In the genomic region with DNA sequence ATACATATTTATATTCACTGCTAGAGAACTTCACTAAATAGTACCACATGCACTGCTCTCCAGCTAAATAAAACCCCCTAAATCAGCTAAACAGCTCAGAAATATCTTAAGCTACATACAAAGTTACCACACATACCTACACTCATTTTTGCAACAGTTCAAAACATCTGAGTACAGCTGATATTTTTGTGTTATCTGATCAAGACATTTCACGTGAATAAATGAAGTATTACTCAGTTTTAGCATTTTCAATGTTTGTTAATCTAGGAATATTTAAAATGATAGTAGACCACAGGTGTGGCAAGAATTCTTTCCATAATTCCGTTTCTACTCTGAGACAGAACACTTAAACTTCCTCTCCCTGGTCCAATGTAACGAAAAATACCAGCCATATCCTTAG, we compare ENCODE assay signal across 21 cellular contexts. TPM values are rescaled to one million over a fixed set of nuclear protein-coding genes. Genes with fewer than 3 reads are reported as not detected.
DNase-seq lines count a peak whose midpoint lies in the region; ATAC-seq, FAIRE-seq and TF ChIP-seq lines count a peak whose summit lies in the region.
"Had no signal": no experiment of that assay in that cellular context is flagged by ENCODE, and none has a peak within 500 bp of the region (broad histone marks: within the 10 kb centered on the region; RNA-seq: fewer than 3 reads in every experiment).

No MANE protein-coding gene starts in this region.

- TF ChIP-seq EP300 in K562 (IDR thresholded peaks at IDR 0.05; ENCODE audit: low read length): no peak

- 22% methylated on average over 3 of the region's 3 CpGs for WGBS in K562 (ENCODE audit: insufficient coverage, low coverage, missing lambda C conversion rate)

- peak; percentile 10 for DNase-seq in OCI-M1 (lab: John Stamatoyannopoulos, UW)
- no peak for DNase-seq in K562 (ENCODE audit: extremely low read depth in 1 of 4, low spot score in 3 of 4)
- DNase-seq in osteoblast (ENCODE audit: insufficient read length, low spot score, missing footprints): peak; percentile 74
- DNase-seq in activated CD4-positive, alpha-beta T cell treated with anti-CD3 and anti-CD28 coated beads for 1 hour: no peak
- DNase-seq in NCI-H2029 treated with DMSO at 0.1 percent for 48 hours (lab: John Stamatoyannopoulos, UW): no peak
- DNase-seq: 8988T; ACHN; AML-193; C1 segment of cervical spinal cord; Calu3; CD4-positive, alpha-beta memory T cell; COR-L47; DMS53; DMS79 treated with DMSO at 0.1 percent for 48 hours; GF-D8; H9 had no signal

- 0 out of 5 replicates have a peak, but pooled peaks cover 0 to 4% of the 10 kb centered on the region in 2 experiments for H3K4me1 ChIP-seq in K562 (replicated peaks in 1 of 2; ENCODE audit: control insufficient read depth in 2 of 2, insufficient read depth in 2 of 2, low read length in 2 of 2)
- H3K4me1 ChIP-seq in osteoblast (ENCODE audit: insufficient read depth, low read length): peaks cover 6% of the 10 kb centered on the region
- H3K4me1 ChIP-seq: A549 had no signal

- CTCF ChIA-PET in K562 (lab: Yijun Ruan, JAX; ENCODE audit: low intra/inter-chr PET ratio): interaction anchor here (0.6 kb wide), 1 partner anchor 11 kb away, joined by 3 read pairs; no protein-coding TSS in a partner anchor

- H3K9ac ChIP-seq in K562 (ENCODE audit: insufficient read depth in 1 of 2, low read depth in 2 of 2, low read length in 2 of 2): no peak overlapping the region

- TF ChIP-seq CTCF in K562 (IDR thresholded peaks at IDR 0.05 in 2 of 3, conservative IDR thresholded peaks at IDR 0.05 in 1 of 3; ENCODE audit: insufficient read depth in 2 of 3, low read depth in 1 of 3, low read length in 3 of 3) (no peak), osteoblast (IDR thresholded peaks at IDR 0.05; ENCODE audit: extremely low read depth, low read depth, low read length) (no peak)

- in situ Hi-C loops in K562 (cut with MboI): no loop called here

- H3K27me3 ChIP-seq in K562 (ENCODE audit: control insufficient read depth in 2 of 2, insufficient read depth in 2 of 2, low read length in 2 of 2): no peaks in the 10 kb centered on the region
- no peaks in the 10 kb centered on the region for H3K27me3 ChIP-seq in osteoblast (ENCODE audit: insufficient read depth, low read length)

- ATAC-seq in K562: no peak
- no peak for ATAC-seq in GM19455 (IDR thresholded peaks at IDR 0.05; ENCODE audit: unreplicated experiment)
- ATAC-seq: A549, GM23338, HCT116 had no signal

- BruUV-seq in K562 (replicated peaks; lab: Mats Ljungman, UMichigan): no TSS peak

- H2AFZ ChIP-seq in K562 (ENCODE audit: low read depth, low read length): no peak overlapping the region
- no peak overlapping the region for H2AFZ ChIP-seq in osteoblast (ENCODE audit: low read length)
- H2AFZ ChIP-seq: GM23338 had no signal

- no peak for TF ChIP-seq POLR2A in K562 (conservative IDR thresholded peaks at IDR 0.05)

- H3K4me3 ChIP-seq in K562: no peak overlapping the region
- no peak overlapping the region for H3K4me3 ChIP-seq in osteoblast (ENCODE audit: insufficient read depth, low read length)
- H3K4me3 ChIP-seq: A549, GM23338 had no signal

- peaks cover 33% of the 10 kb centered on the region for H3K79me2 ChIP-seq in K562 (ENCODE audit: control insufficient read depth, insufficient read depth, low read length)
- peaks cover 55% of the 10 kb centered on the region for H3K79me2 ChIP-seq in osteoblast (ENCODE audit: insufficient read depth, low read length)

- FAIRE-seq in K562 (lab: Jason Lieb, UNC): peak; percentile 35
- FAIRE-seq: A549, GM12891 had no signal

- H4K20me1 ChIP-seq in K562 (replicated peaks; ENCODE audit: control insufficient read depth, insufficient read depth, low read length) (no peaks in the 10 kb centered on the region), osteoblast (ENCODE audit: insufficient read depth, low read length) (peaks cover 7% of the 10 kb centered on the region)

- no peak overlapping the region for H3K4me2 ChIP-seq in K562 (ENCODE audit: insufficient read depth, low read length)
- no peak overlapping the region for H3K4me2 ChIP-seq in osteoblast (ENCODE audit: insufficient read depth, low read length)
- H3K4me2 ChIP-seq: A549, GM23338 had no signal

- POLR2A ChIA-PET in K562 (lab: Yijun Ruan, JAX): interaction anchor here (1.0 to 3.0 kb wide), 4 partner anchors 11 to 71 kb away, joined by 3 to 10 read pairs (median 5); a partner anchor contains a TSS

- no peaks in the 10 kb centered on the region for H3K9me3 ChIP-seq in K562 (replicated peaks; ENCODE audit: control insufficient read depth, insufficient read depth, low read depth, low read length)
- no peaks in the 10 kb centered on the region for H3K9me3 ChIP-seq in osteoblast (ENCODE audit: low read depth, low read length)

- no peaks in the 10 kb centered on the region for H3K9me1 ChIP-seq in K562 (ENCODE audit: control insufficient read depth, insufficient read depth, low read length)

- H3K36me3 ChIP-seq in K562 (ENCODE audit: control insufficient read depth, insufficient read depth, low read length) (no peaks in the 10 kb centered on the region), osteoblast (ENCODE audit: insufficient read depth, low read length) (peaks cover 3% of the 10 kb centered on the region)

- intact Hi-C loops in K562 (cut with micrococcal nuclease): no loop called here

- TF ChIP-seq RAD21 in K562 (CRISPR knock-in tag; conservative IDR thresholded peaks at IDR 0.05 in 1 of 2, IDR thresholded peaks at IDR 0.05 in 1 of 2): no peak

- no peak overlapping the region for H3K27ac ChIP-seq in K562 (ENCODE audit: extremely low read depth, low read depth, low read length)
- H3K27ac ChIP-seq in osteoblast (ENCODE audit: low read depth, low read length): no peak overlapping the region
- H3K27ac ChIP-seq: A549 had no signal

TF ChIP-seq in K562, 482 proteins besides CTCF, POLR2A, EP300 and RAD21:
- TF ChIP-seq CBFA2T3 (IDR thresholded peaks at IDR 0.05): peak; percentile 31; the same call in 1 of the 2 replicates
- TF ChIP-seq PRMT5 (CRISPR knock-in tag; IDR thresholded peaks at IDR 0.05): no peak

RNA-seq across cellular contexts. Expression of a gene that starts 20.8 kb away (rescaled TPM):
- 14.6 and 66.4 TPM in 2 replicates for total RNA-seq in K562 (2011; cell fraction: chromatin; rRNA removed; ENCODE audit: low replicate concordance)
- 12.8 and 17.0 TPM in 2 replicates for total RNA-seq in K562 (2011; cell fraction: nucleolus; rRNA removed)
- total RNA-seq in K562 (2011; cell fraction: nucleoplasm; rRNA removed): 17.1 and 20.8 TPM in 2 replicates
- total RNA-seq in K562 (2014; rRNA removed) (25.1 and 50.1 TPM in 2 replicates), K562 (2014; rRNA removed; fragmentation: Illumina TruSeq; extraction: Trizol) (13.7 and 18.5 TPM in 2 replicates), K562 (2015; rRNA removed; fragmentation: Illumina TruSeq; extraction: Trizol) (18.3 and 18.4 TPM in 2 replicates), K562 (2021) (16.5 and 18.7 TPM in 2 replicates), osteoblast (51.3 and 51.8 TPM in 2 replicates)
- polyA plus RNA-seq in K562 (2011; rRNA removed) (4.9 and 6.3 TPM in 2 replicates), K562 (2014; fragmentation: Illumina TruSeq; extraction: Trizol) (5.5 and 6.0 TPM in 2 replicates), K562 (2014; fragmentation: Nextera tagmentation; extraction: Ambion mirVana) (1 to 10 TPM; 1.7 to 4.8 TPM), K562 (2014; rRNA removed) (16.2 and 19.6 TPM in 2 replicates)
- polyA plus RNA-seq in K562 (2011; cell fraction: cytosol; rRNA removed): 1.2 and 2.8 TPM in 2 replicates
- 5.2 and 6.8 TPM in 2 replicates for polyA plus RNA-seq in K562 (2011; cell fraction: nucleus; rRNA removed)
- 2.6 and 2.9 TPM in 2 replicates for polyA plus RNA-seq in K562 (2012)
- polyA minus RNA-seq in K562 (2011; rRNA and poly(A)+ RNA removed): 23.8 and 27.2 TPM in 2 replicates
- polyA minus RNA-seq in K562 (2011; cell fraction: cytosol; rRNA and poly(A)+ RNA removed): 11.1 and 13.0 TPM in 2 replicates
- 21.0 and 32.9 TPM in 2 replicates for polyA minus RNA-seq in K562 (2011; cell fraction: nucleus; rRNA and poly(A)+ RNA removed)

Comparison
In these comparisons a context has a peak if more than half of its experiments do, and no peak if none do; other contexts are left out.
1. DNase-seq: peak in OCI-M1 (single experiment) and osteoblast (single experiment); none in K562 (0 of 4), activated CD4-positive, alpha-beta T cell treated with anti-CD3 and anti-CD28 coated beads for 1 hour (single experiment) and NCI-H2029 treated with DMSO at 0.1 percent for 48 hours (single experiment).